8 cellular contexts compared by ENCODE assay signal in the genomic region with DNA sequence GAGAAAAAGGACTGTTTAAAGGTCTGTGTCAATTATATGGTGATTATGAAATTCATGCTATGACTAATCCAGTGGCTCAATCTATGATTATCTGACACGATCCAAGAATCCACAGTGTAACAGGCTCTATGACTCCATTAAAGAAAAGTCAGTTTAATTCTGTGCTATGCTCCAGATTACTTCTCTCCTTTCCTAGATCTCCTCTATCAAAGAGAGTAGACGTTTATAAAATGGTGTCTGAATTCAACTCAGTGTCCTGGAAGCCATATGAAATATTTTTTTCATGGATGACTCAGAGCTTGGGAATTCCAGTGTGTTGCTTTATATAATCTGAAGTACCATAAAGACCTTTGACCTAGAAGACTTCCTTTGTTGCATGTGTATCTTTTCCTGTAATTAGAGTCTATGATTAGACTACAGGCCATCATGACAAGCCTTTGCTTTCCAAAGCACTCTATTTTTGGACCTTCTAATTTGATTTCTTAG. TPM values are rescaled to one million over a fixed set of nuclear protein-coding genes. Genes with fewer than 3 reads are reported as not detected.
DNase-seq lines count a peak whose midpoint lies in the region; ATAC-seq and TF ChIP-seq lines count a peak whose summit lies in the region.

No MANE protein-coding gene starts in this region.

- H3K9me3 ChIP-seq in osteoblast (ENCODE audit: low read depth, low read length): no peaks in the 10 kb centered on the region

- no peaks in the 10 kb centered on the region for H3K36me3 ChIP-seq in osteoblast (ENCODE audit: insufficient read depth, low read length)

- ATAC-seq in GM18873 (IDR thresholded peaks at IDR 0.05; ENCODE audit: low FRiP score, unreplicated experiment) (no peak), HG02938 (IDR thresholded peaks at IDR 0.05; ENCODE audit: unreplicated experiment) (no peak)

- H3K27me3 ChIP-seq in osteoblast (ENCODE audit: insufficient read depth, low read length): no peaks in the 10 kb centered on the region

- H3K4me2 ChIP-seq in osteoblast (ENCODE audit: insufficient read depth, low read length): peak overlapping the region; percentile 38

- no peaks in the 10 kb centered on the region for H3K79me2 ChIP-seq in osteoblast (ENCODE audit: insufficient read depth, low read length)

- in situ Hi-C loops in Caki2 (cut with HindIII; ENCODE audit: low pct_unique_long_range_greater_than_20kb, low sequenced_read_pairs): no loop called here

- H3K4me3 ChIP-seq in epithelial cell of proximal tubule (ENCODE audit: low read depth, low read length) (no peak overlapping the region), osteoblast (ENCODE audit: insufficient read depth, low read length) (no peak overlapping the region)

- peak; percentile 53 for DNase-seq in Caki2 (ENCODE audit: low read depth)
- peak; percentile 9 for DNase-seq in NCI-H2227 treated with DMSO at 0.1 percent for 48 hours (lab: John Stamatoyannopoulos, UW)
- peak; percentile 2 for DNase-seq in epithelial cell of proximal tubule (ENCODE audit: low read depth)
- peak; percentile 79 for DNase-seq in osteoblast (ENCODE audit: insufficient read length, low spot score, missing footprints)
- DNase-seq in activated gamma-delta T cell (lab: John Stamatoyannopoulos, UW): no peak
- no peak for DNase-seq in hippocampal formation (lab: John Stamatoyannopoulos, UW)

- H2AFZ ChIP-seq in osteoblast (ENCODE audit: low read length): no peak overlapping the region

- no peaks in the 10 kb centered on the region for H4K20me1 ChIP-seq in osteoblast (ENCODE audit: insufficient read depth, low read length)

- H3K27ac ChIP-seq in osteoblast (ENCODE audit: low read depth, low read length): peak overlapping the region; percentile 61

- peaks cover 21% of the 10 kb centered on the region for H3K4me1 ChIP-seq in osteoblast (ENCODE audit: insufficient read depth, low read length)

- no peak for TF ChIP-seq CTCF in epithelial cell of proximal tubule (conservative IDR thresholded peaks at IDR 0.05; ENCODE audit: low read depth, low read length)
- TF ChIP-seq CTCF in osteoblast (IDR thresholded peaks at IDR 0.05; ENCODE audit: extremely low read depth, low read depth, low read length): no peak

RNA-seq across cellular contexts. Expression of a gene that starts 27.0 kb away (rescaled TPM):
- 12.0 and 15.5 TPM in 2 replicates for total RNA-seq in Caki2 (2014; rRNA removed; shearing (Covaris generic); ENCODE audit: low replicate concordance)
- total RNA-seq in epithelial cell of proximal tubule (14.3 and 40.2 TPM in 2 replicates), osteoblast (67.0 and 72.2 TPM in 2 replicates)

Comparison
In these comparisons a context has a peak if more than half of its experiments do, and no peak if none do; other contexts are left out.
1. DNase-seq: peak in Caki2 (single experiment), NCI-H2227 treated with DMSO at 0.1 percent for 48 hours (single experiment), epithelial cell of proximal tubule (single experiment) and osteoblast (single experiment); none in activated gamma-delta T cell (single experiment) and hippocampal formation (0 of 2).